In genomic region chr19:56403764-56404704, GRCh38 we compare ENCODE assay signal across 1 cellular context.
A peak's percentile ranks its signal among the peaks of the same experiment; 100 is the strongest.
TF ChIP-seq lines count a peak whose summit lies in the region.

ZNF583 (plus strand) TSS chr19:56404332; CDS start chr19:56407115, 2,783 bp downstream.

TF ChIP-seq in HEK293, 187 proteins besides CTCF, POLR2A, EP300 and RAD21 (continued from another document and continues in another):
- TF ChIP-seq, protein P1, sequence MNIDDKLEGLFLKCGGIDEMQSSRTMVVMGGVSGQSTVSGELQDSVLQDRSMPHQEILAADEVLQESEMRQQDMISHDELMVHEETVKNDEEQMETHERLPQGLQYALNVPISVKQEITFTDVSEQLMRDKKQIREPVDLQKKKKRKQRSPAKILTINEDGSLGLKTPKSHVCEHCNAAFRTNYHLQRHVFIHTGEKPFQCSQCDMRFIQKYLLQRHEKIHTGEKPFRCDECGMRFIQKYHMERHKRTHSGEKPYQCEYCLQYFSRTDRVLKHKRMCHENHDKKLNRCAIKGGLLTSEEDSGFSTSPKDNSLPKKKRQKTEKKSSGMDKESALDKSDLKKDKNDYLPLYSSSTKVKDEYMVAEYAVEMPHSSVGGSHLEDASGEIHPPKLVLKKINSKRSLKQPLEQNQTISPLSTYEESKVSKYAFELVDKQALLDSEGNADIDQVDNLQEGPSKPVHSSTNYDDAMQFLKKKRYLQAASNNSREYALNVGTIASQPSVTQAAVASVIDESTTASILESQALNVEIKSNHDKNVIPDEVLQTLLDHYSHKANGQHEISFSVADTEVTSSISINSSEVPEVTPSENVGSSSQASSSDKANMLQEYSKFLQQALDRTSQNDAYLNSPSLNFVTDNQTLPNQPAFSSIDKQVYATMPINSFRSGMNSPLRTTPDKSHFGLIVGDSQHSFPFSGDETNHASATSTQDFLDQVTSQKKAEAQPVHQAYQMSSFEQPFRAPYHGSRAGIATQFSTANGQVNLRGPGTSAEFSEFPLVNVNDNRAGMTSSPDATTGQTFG (tag by site-specific recombination; IDR thresholded peaks at IDR 0.05; ENCODE audit: borderline replicate concordance) = no peak
- TF ChIP-seq ZNF610 (tag by site-specific recombination; IDR thresholded peaks at IDR 0.05; ENCODE audit: borderline replicate concordance) (peak; percentile 30; the same call in 1 of the 2 replicates), PRDM10 (tag by site-specific recombination; IDR thresholded peaks at IDR 0.05) (0 out of 2 replicates have a peak, but pooled peaks have one; percentile 14), ZNF76 (tag by site-specific recombination; IDR thresholded peaks at IDR 0.05; ENCODE audit: borderline replicate concordance, low read depth) (peak; percentile 97), ZNF548 (tag by site-specific recombination; IDR thresholded peaks at IDR 0.05) (peak; percentile 20; the same call in 1 of the 2 replicates), ZNF114 (tag by site-specific recombination; IDR thresholded peaks at IDR 0.05) (0 out of 2 replicates have a peak, but pooled peaks have one; percentile 9), PRDM4 (tag by site-specific recombination; IDR thresholded peaks at IDR 0.05) (no peak), WT1 (tag by site-specific recombination; IDR thresholded peaks at IDR 0.05) (no peak), ZNF433 (tag by site-specific recombination; IDR thresholded peaks at IDR 0.05; ENCODE audit: low read depth) (no peak), ZBTB26 (tag by site-specific recombination; optimal IDR thresholded peaks at IDR 0.05) (peak; percentile 90), SP7 (tag by site-specific recombination; IDR thresholded peaks at IDR 0.05) (0 out of 2 replicates have a peak, but pooled peaks have one; percentile 35), ZBTB17 (tag by site-specific recombination; IDR thresholded peaks at IDR 0.05) (peak; percentile 80), GLIS2 (tag by site-specific recombination; IDR thresholded peaks at IDR 0.05) (peak; percentile 51; the same call in 1 of the 2 replicates), HOXD13 (CRISPR knock-in tag; IDR thresholded peaks at IDR 0.05; ENCODE audit: borderline replicate concordance) (no peak), ZNF449 (tag by site-specific recombination; IDR thresholded peaks at IDR 0.05) (0 out of 2 replicates have a peak, but pooled peaks have one; percentile 28), ZBTB44 (tag by site-specific recombination; IDR thresholded peaks at IDR 0.05) (0 out of 2 replicates have a peak, but pooled peaks have one; percentile 35), ZBTB10 (tag by site-specific recombination; IDR thresholded peaks at IDR 0.05) (peak; percentile 73), ZNF416 (tag by site-specific recombination; IDR thresholded peaks at IDR 0.05) (peak; percentile 39; the same call in 1 of the 2 replicates), ZNF701 (tag by site-specific recombination; IDR thresholded peaks at IDR 0.05) (no peak), ZNF133 (tag by site-specific recombination; IDR thresholded peaks at IDR 0.05) (peak; percentile 41; the same call in 1 of the 2 replicates), ZNF169 (tag by site-specific recombination; IDR thresholded peaks at IDR 0.05) (peak; percentile 77), ZNF404 (tag by site-specific recombination; IDR thresholded peaks at IDR 0.05) (no peak), ZNF670 (tag by site-specific recombination; IDR thresholded peaks at IDR 0.05; ENCODE audit: low read depth) (no peak), ZSCAN18 (tag by site-specific recombination; IDR thresholded peaks at IDR 0.05) (0 out of 2 replicates have a peak, but pooled peaks have one; percentile 45)
- TF ChIP-seq, protein P2, sequence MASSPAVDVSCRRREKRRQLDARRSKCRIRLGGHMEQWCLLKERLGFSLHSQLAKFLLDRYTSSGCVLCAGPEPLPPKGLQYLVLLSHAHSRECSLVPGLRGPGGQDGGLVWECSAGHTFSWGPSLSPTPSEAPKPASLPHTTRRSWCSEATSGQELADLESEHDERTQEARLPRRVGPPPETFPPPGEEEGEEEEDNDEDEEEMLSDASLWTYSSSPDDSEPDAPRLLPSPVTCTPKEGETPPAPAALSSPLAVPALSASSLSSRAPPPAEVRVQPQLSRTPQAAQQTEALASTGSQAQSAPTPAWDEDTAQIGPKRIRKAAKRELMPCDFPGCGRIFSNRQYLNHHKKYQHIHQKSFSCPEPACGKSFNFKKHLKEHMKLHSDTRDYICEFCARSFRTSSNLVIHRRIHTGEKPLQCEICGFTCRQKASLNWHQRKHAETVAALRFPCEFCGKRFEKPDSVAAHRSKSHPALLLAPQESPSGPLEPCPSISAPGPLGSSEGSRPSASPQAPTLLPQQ (tag by site-specific recombination; IDR thresholded peaks at IDR 0.05) = peak; percentile 55; the same call in 1 of the 2 replicates
- TF ChIP-seq, protein P3, sequence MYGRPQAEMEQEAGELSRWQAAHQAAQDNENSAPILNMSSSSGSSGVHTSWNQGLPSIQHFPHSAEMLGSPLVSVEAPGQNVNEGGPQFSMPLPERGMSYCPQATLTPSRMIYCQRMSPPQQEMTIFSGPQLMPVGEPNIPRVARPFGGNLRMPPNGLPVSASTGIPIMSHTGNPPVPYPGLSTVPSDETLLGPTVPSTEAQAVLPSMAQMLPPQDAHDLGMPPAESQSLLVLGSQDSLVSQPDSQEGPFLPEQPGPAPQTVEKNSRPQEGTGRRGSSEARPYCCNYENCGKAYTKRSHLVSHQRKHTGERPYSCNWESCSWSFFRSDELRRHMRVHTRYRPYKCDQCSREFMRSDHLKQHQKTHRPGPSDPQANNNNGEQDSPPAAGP (tag by site-specific recombination; IDR thresholded peaks at IDR 0.05) = 0 out of 2 replicates have a peak, but pooled peaks have one; percentile 36
- TF ChIP-seq, protein P4, sequence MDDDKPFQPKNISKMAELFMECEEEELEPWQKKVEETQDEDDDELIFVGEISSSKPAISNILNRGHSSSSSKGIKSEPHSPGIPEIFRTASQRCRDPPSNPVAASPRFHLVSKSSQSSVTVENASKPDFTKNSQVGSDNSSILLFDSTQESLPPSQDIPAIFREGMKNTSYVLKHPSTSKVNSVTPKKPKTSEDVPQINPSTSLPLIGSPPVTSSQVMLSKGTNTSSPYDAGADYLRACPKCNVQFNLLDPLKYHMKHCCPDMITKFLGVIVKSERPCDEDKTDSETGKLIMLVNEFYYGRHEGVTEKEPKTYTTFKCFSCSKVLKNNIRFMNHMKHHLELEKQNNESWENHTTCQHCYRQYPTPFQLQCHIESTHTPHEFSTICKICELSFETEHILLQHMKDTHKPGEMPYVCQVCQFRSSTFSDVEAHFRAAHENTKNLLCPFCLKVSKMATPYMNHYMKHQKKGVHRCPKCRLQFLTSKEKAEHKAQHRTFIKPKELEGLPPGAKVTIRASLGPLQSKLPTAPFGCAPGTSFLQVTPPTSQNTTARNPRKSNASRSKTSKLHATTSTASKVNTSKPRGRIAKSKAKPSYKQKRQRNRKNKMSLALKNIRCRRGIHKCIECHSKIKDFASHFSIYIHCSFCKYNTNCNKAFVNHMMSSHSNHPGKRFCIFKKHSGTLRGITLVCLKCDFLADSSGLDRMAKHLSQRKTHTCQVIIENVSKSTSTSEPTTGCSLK (tag by site-specific recombination; IDR thresholded peaks at IDR 0.05) = peak; percentile 36; the same call in 1 of the 2 replicates
